In genomic region chr10:117503170-117503885, GRCh38 we compare ENCODE assay signal across 11 cellular contexts. TPM values are rescaled to one million over a fixed set of nuclear protein-coding genes. Genes with fewer than 3 reads are reported as not detected.
A peak's percentile ranks its signal among the peaks of the same experiment; 100 is the strongest.
DNase-seq lines count a peak whose midpoint lies in the region; ATAC-seq and TF ChIP-seq lines count a peak whose summit lies in the region.
"Had no signal": no experiment of that assay in that cellular context is flagged by ENCODE, and none has a peak within 500 bp of the region (broad histone marks: within the 10 kb centered on the region; RNA-seq: fewer than 3 reads in every experiment).

No MANE protein-coding gene starts in this region.

- no peak overlapping the region for H3K4me3 ChIP-seq in right cardiac atrium (ENCODE audit: low read length)
- peak overlapping the region; percentile 63 for H3K4me3 ChIP-seq in SK-N-MC
- H3K4me3 ChIP-seq in upper lobe of right lung: no peak overlapping the region
- H3K4me3 ChIP-seq in tibial artery: no peak overlapping the region
- H3K4me3 ChIP-seq: adrenal gland had no signal

- ATAC-seq in right cardiac atrium (no peak), HG03159 (IDR thresholded peaks at IDR 0.05; ENCODE audit: unreplicated experiment) (peak; percentile 82), upper lobe of right lung (no peak), GM19035 (IDR thresholded peaks at IDR 0.05; ENCODE audit: unreplicated experiment) (no peak)

- WGBS in right cardiac atrium: 39% methylated on average over 11 of the region's 11 CpGs

- no peak overlapping the region for H3K27ac ChIP-seq in right cardiac atrium (ENCODE audit: low read length)
- peak overlapping the region; percentile 90 for H3K27ac ChIP-seq in SK-N-MC
- no peak overlapping the region for H3K27ac ChIP-seq in upper lobe of right lung
- H3K27ac ChIP-seq in tibial artery: no peak overlapping the region
- H3K27ac ChIP-seq: adrenal gland had no signal

- no peaks in the 10 kb centered on the region for H3K27me3 ChIP-seq in right cardiac atrium (ENCODE audit: control insufficient read depth, insufficient read depth)
- H3K27me3 ChIP-seq in upper lobe of right lung: peaks cover 7% of the 10 kb centered on the region
- no peaks in the 10 kb centered on the region for H3K27me3 ChIP-seq in tibial artery
- H3K27me3 ChIP-seq: adrenal gland had no signal

- no peak overlapping the region for H3K9ac ChIP-seq in SK-N-MC (ENCODE audit: insufficient read length)

- TF ChIP-seq CTCF in upper lobe of right lung (IDR thresholded peaks at IDR 0.05): no peak
- no peak for TF ChIP-seq CTCF in tibial artery (IDR thresholded peaks at IDR 0.05)

- intact Hi-C loops in cardiac septum (cut with DNase I) (no loop called here), right cardiac atrium (cut with DNase I) (no loop called here), upper lobe of right lung (cut with DNase I) (no loop called here), tibial artery (cut with DNase I; ENCODE audit: low total_unique reads) (no loop called here)

- DNase-seq in cardiac septum (ENCODE audit: low spot score) (peak; percentile 20), right cardiac atrium (no peak), SK-N-MC (ENCODE audit: low read depth, low spot score) (peak; percentile 53), upper lobe of right lung (peak; percentile 21), tibial artery (no peak)
- no peak for DNase-seq in activated naive CD4-positive, alpha-beta T cell (lab: John Stamatoyannopoulos, UW)
- DNase-seq: stimulated activated CD4-positive, alpha-beta T cell treated with anti-CD3 and anti-CD28 coated beads, Interleukin-4, amount 100 ng/mL, for 24 hours had no signal

- H3K4me1 ChIP-seq in right cardiac atrium (ENCODE audit: control insufficient read depth, insufficient read depth, low read length): no peaks in the 10 kb centered on the region
- H3K4me1 ChIP-seq in upper lobe of right lung: no peaks in the 10 kb centered on the region
- H3K4me1 ChIP-seq in tibial artery: no peaks in the 10 kb centered on the region
- H3K4me1 ChIP-seq: adrenal gland had no signal

- H3K36me3 ChIP-seq in SK-N-MC (ENCODE audit: insufficient read depth, low read length) (no peaks in the 10 kb centered on the region), upper lobe of right lung (no peaks in the 10 kb centered on the region), tibial artery (no peaks in the 10 kb centered on the region)
- H3K36me3 ChIP-seq: adrenal gland had no signal

- no peaks in the 10 kb centered on the region for H3K9me3 ChIP-seq in right cardiac atrium (ENCODE audit: control insufficient read depth, low read length)
- no peaks in the 10 kb centered on the region for H3K9me3 ChIP-seq in SK-N-MC (ENCODE audit: low read depth, low read length)
- H3K9me3 ChIP-seq in upper lobe of right lung: no peaks in the 10 kb centered on the region
- H3K9me3 ChIP-seq in tibial artery: no peaks in the 10 kb centered on the region
- H3K9me3 ChIP-seq: adrenal gland had no signal

RNA-seq across cellular contexts. Expression of gene EMX2, which starts 39.2 kb away (rescaled TPM):
- total RNA-seq in cardiac septum: 0.19 TPM
- 1 to 10 TPM in 1 of 4 donors, under 1 TPM in 3; 0.22 to 1.2 (median 0.82) TPM for total RNA-seq in right cardiac atrium
- 1.00 TPM for polyA plus RNA-seq in right cardiac atrium
- total RNA-seq in upper lobe of right lung: not detected
- total RNA-seq: T-helper 1 cell treated with Interleukin-12 subunit alpha and Interleukin-12 subunit beta and Interleukin-4 antibody, amounts not matched to agents 30 ng/mL and 1 ng/mL, for 36 hours had no signal

Comparison
In these comparisons a context has a peak if more than half of its experiments do, and no peak if none do; other contexts are left out.
1. DNase-seq: peak in cardiac septum (single experiment), SK-N-MC (single experiment) and upper lobe of right lung (single experiment); none in right cardiac atrium (0 of 3), activated naive CD4-positive, alpha-beta T cell (0 of 4) and tibial artery (0 of 2).